ENCODE assay signal across 2 cellular contexts in genomic region chr5:95619518-95620029, GRCh38.
TF ChIP-seq lines count a peak whose summit lies in the region.

No MANE protein-coding gene starts in this region.

TF ChIP-seq in GM12878, 131 proteins besides CTCF, POLR2A, EP300 and RAD21 (continued from another document):
- TF ChIP-seq CEBPZ (IDR thresholded peaks at IDR 0.05; ENCODE audit: low read depth, low read length), result no peak
- no peak for TF ChIP-seq PAX8 (IDR thresholded peaks at IDR 0.05)
- no peak for TF ChIP-seq RAD51 (IDR thresholded peaks at IDR 0.05)
- no peak for TF ChIP-seq EGR1 (IDR thresholded peaks at IDR 0.05; ENCODE audit: borderline replicate concordance in 1 of 2, low read depth in 2 of 2, low read length in 2 of 2)
- TF ChIP-seq NFXL1 (IDR thresholded peaks at IDR 0.05; ENCODE audit: borderline replicate concordance), result no peak
- TF ChIP-seq SUZ12 (IDR thresholded peaks at IDR 0.05; ENCODE audit: unreplicated experiment), result no peak
- TF ChIP-seq SIN3A (IDR thresholded peaks at IDR 0.05; ENCODE audit: low read depth, low read length), result no peak
- TF ChIP-seq BRCA1 (IDR thresholded peaks at IDR 0.05; ENCODE audit: low read depth, low read length), result no peak
- no peak for TF ChIP-seq IRF4 (IDR thresholded peaks at IDR 0.05; ENCODE audit: low read depth, low read length)
- TF ChIP-seq, protein P1, sequence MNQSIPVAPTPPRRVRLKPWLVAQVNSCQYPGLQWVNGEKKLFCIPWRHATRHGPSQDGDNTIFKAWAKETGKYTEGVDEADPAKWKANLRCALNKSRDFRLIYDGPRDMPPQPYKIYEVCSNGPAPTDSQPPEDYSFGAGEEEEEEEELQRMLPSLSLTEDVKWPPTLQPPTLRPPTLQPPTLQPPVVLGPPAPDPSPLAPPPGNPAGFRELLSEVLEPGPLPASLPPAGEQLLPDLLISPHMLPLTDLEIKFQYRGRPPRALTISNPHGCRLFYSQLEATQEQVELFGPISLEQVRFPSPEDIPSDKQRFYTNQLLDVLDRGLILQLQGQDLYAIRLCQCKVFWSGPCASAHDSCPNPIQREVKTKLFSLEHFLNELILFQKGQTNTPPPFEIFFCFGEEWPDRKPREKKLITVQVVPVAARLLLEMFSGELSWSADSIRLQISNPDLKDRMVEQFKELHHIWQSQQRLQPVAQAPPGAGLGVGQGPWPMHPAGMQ (IDR thresholded peaks at IDR 0.05; ENCODE audit: borderline replicate concordance), result no peak
- no peak for TF ChIP-seq LARP7 (IDR thresholded peaks at IDR 0.05)
- TF ChIP-seq BMI1 (IDR thresholded peaks at IDR 0.05; ENCODE audit: borderline replicate concordance), result no peak
TF ChIP-seq in GM12878: peak in this region for 0.

TF ChIP-seq in HEK293T, 16 proteins besides CTCF, POLR2A, EP300 and RAD21 (continued from another document):
- TF ChIP-seq ARNT (IDR thresholded peaks at IDR 0.05) (no peak), PKNOX1 (IDR thresholded peaks at IDR 0.05) (no peak), FOXK2 (IDR thresholded peaks at IDR 0.05) (no peak), LEF1 (IDR thresholded peaks at IDR 0.05; ENCODE audit: borderline replicate concordance) (no peak), FOXM1 (IDR thresholded peaks at IDR 0.05; ENCODE audit: borderline replicate concordance) (no peak), BHLHE40 (IDR thresholded peaks at IDR 0.05; ENCODE audit: borderline replicate concordance) (no peak), NFRKB (IDR thresholded peaks at IDR 0.05) (no peak), ZNF384 (IDR thresholded peaks at IDR 0.05) (no peak), FOXA1 (IDR thresholded peaks at IDR 0.05) (no peak), CTBP1 (IDR thresholded peaks at IDR 0.05; ENCODE audit: borderline replicate concordance) (no peak), TARDBP (IDR thresholded peaks at IDR 0.05) (no peak), HDGF (IDR thresholded peaks at IDR 0.05; ENCODE audit: borderline replicate concordance) (no peak), ELF4 (IDR thresholded peaks at IDR 0.05) (no peak), SUZ12 (IDR thresholded peaks at IDR 0.05) (no peak), SP1 (IDR thresholded peaks at IDR 0.05) (no peak)
TF ChIP-seq in HEK293T: peak in this region for 0.
